Comparison of ENCODE assay signal across 7 cellular contexts in the genomic region with DNA sequence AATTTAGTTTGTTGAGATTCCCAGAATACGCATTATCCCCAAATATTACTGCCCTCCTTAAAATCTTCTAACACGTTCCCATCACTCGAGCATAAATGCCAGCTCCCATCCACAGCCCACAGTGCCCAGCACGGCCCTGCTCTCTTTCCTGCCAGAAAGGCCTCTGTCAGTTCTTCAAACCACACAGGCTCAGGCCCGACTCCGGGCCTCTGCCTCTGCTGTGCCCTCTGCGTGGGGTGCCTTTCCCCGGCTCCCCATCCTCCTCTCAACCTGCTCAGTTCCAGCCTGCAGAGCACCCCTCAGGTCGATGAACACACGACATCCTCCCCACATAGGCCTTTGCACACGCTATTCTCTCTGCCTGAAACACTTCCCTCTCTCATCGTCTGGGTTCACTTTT. TPM values are rescaled to one million over a fixed set of nuclear protein-coding genes. Genes with fewer than 3 reads are reported as not detected.
"Had no signal": no experiment of that assay in that cellular context is flagged by ENCODE, and none has a peak within 500 bp of the region (broad histone marks: within the 10 kb centered on the region; RNA-seq: fewer than 3 reads in every experiment).

No MANE protein-coding gene starts in this region.

- ATAC-seq: GM23338, HepG2 had no signal

- DNase-seq: H9, HCEC 1CT had no signal

- H2AFZ ChIP-seq: GM23338 had no signal

- H3K4me2 ChIP-seq: GM23338 had no signal

- FAIRE-seq: H1, H54, HepG2 had no signal

- H3K4me3 ChIP-seq: GM23338 had no signal

RNA-seq across cellular contexts. Expression of a gene that starts 30.8 kb away (rescaled TPM):
- total RNA-seq: GM23338, H1, H9, HepG2 had no signal
- polyA plus RNA-seq: GM23338, H1, HepG2, IgD-negative memory B cell had no signal
